Comparison of ENCODE assay signal across 21 cellular contexts in genomic region chr9:351916-352315, GRCh38.
"Had no signal": no experiment of that assay in that cellular context is flagged by ENCODE, and none has a peak within 500 bp of the region (broad histone marks: within the 10 kb centered on the region; RNA-seq: fewer than 3 reads in every experiment).

No MANE protein-coding gene starts in this region.

- H3K27ac Mint-ChIP-seq: brain, endodermal cell had no signal

- H3K4me3 ChIP-seq: dorsolateral prefrontal cortex, lower lobe of right lung, prostate gland, right atrium auricular region had no signal

- H3K9me3 ChIP-seq: lower lobe of right lung, prostate gland, right atrium auricular region had no signal

- H3K27me3 ChIP-seq: right atrium auricular region had no signal

- H3K36me3 Mint-ChIP-seq: brain had no signal

- H3K27me3 Mint-ChIP-seq: activated CD8-positive, alpha-beta memory T cell treated with anti-CD3 and anti-CD28 coated beads, Interleukin-2, amount 10 ng/mL, durations not matched to agents 7 days and 5 days had no signal

- H3K9me3 Mint-ChIP-seq: brain, endodermal cell, neural crest cell had no signal

- H3K4me3 Mint-ChIP-seq: activated CD8-positive, alpha-beta memory T cell treated with anti-CD3 and anti-CD28 coated beads, Interleukin-2, amount 10 ng/mL, durations not matched to agents 7 days and 5 days; brain; endodermal cell; neural crest cell had no signal

- H3K27ac ChIP-seq: dorsolateral prefrontal cortex, epithelial cell of prostate, lower lobe of right lung, prostate gland, right atrium auricular region, VCaP had no signal

- H3K4me1 ChIP-seq: prostate gland, right atrium auricular region had no signal

- DNase-seq: activated CD4-positive, alpha-beta T cell treated with anti-CD3 and anti-CD28 coated beads for 1 hour; activated CD4-positive, alpha-beta T cell treated with anti-CD3 and anti-CD28 coated beads, Interleukin-2, amount 50 U/mL, for 48 hours; activated CD8-positive, alpha-beta memory T cell treated with anti-CD3 and anti-CD28 coated beads, Interleukin-2, amount 10 ng/mL, durations not matched to agents 7 days and 5 days; activated effector memory CD4-positive, alpha-beta T cell treated with Interleukin-2 at 50 U/mL for 16 hours; activated T-cell treated with anti-CD3 and anti-CD28 coated beads, Interleukin-2, amount 50 U/mL, for 1 hour; anterior cingulate cortex; caudate nucleus; dorsolateral prefrontal cortex; endodermal cell; foreskin fibroblast; hippocampal formation; left colon; lower lobe of right lung; stimulated activated CD4-positive, alpha-beta T cell treated with anti-CD3 and anti-CD28 coated beads, Interleukin-2, amount 100 ng/mL, for 24 hours; T-helper 2 cell had no signal

- ATAC-seq: activated CD8-positive, alpha-beta memory T cell treated with anti-CD3 and anti-CD28 coated beads, Interleukin-2, amount 10 ng/mL, durations not matched to agents 7 days and 5 days; left colon; lower lobe of right lung had no signal

- H3K36me3 ChIP-seq: prostate gland, right atrium auricular region had no signal
